ENCODE assay signal across 7 cellular contexts in the genomic region with DNA sequence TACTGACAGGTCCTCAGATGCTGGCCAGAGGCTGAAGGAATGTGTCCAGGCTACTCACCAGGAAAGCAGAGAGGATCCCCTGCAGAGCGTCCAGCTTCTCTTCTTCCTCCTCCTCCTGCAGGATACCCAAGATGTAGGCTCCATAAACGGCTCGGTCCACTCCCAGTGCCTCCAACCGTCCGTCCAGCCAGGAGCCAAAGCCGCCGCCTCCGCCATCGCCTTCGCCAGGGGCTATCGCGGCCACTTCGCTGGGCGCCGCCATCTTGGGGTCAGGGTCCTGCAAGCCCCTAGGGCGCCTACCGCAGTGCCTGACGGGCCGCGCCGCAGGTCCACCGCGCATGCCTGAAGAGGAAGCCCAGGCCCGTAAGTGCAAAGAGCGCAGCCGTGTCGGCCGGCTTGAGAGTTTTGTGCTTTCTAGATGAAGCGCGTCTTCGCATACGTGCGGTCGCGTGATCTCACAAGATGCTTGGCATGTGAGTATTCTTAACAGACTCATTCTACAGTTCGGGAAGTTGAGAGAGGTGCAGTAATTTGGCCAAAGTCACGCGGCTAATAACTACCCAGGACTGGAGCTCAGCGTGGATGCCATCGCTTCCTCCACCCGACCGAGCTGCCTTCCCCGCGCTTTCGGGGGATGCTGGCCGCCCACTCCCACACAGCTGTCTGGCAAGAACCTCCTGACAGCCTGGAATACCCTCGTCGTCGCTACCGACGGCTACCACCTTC. TPM values are rescaled to one million over a fixed set of nuclear protein-coding genes. Genes with fewer than 3 reads are reported as not detected.
DNase-seq lines count a peak whose midpoint lies in the region; ATAC-seq, FAIRE-seq and TF ChIP-seq lines count a peak whose summit lies in the region.

CCDC43 (minus strand) TSS at position 285 of the 726 bp plus-strand sequence; CDS start at position 262, 23 bp downstream.

- H3K4me3 ChIP-seq in breast epithelium (peak within 1 kb of the TSS; percentile 80), small intestine (ENCODE audit: low read depth in 1 of 2, low read length in 2 of 2) (peak within 1 kb of the TSS; percentile 76 to 82)

- peak; percentile 25 for TF ChIP-seq POLR2A in breast epithelium (IDR thresholded peaks at IDR 0.05)

- ATAC-seq in GM18520 (IDR thresholded peaks at IDR 0.05; ENCODE audit: unreplicated experiment) (peak; percentile 88), HG03108 (IDR thresholded peaks at IDR 0.05; ENCODE audit: unreplicated experiment) (peak; percentile 80)

- H3K27ac ChIP-seq in VCaP (peak within 1 kb of the TSS; percentile 87), breast epithelium (peak within 1 kb of the TSS; percentile 79 to 92), small intestine (ENCODE audit: low read depth in 1 of 2, low read length in 1 of 2) (peak within 1 kb of the TSS; percentile 75 to 96)

- H3K36me3 ChIP-seq in breast epithelium: no peaks in the 10 kb centered on the region
- H3K36me3 ChIP-seq in small intestine (ENCODE audit: control insufficient read depth in 2 of 2, insufficient read depth in 2 of 2, low read length in 2 of 2): peaks cover 1 to 4% of the 10 kb centered on the region in 2 donors

- no peak for FAIRE-seq in small intestine (lab: Jason Lieb, UNC)

- DNase-seq in NCI-H2227 (lab: John Stamatoyannopoulos, UW; ENCODE audit: unreplicated experiment) (peak; percentile 96), breast epithelium (ENCODE audit: low spot score in 2 of 2) (peak; percentile 77 to 83), iPS-NIHi11 (ENCODE audit: low spot score) (peak; percentile 97), small intestine (peak; percentile 92)

- WGBS in small intestine, 3 donors: 0 to 1% (median 0%) methylated on average over 47 to 51 of the region's 51 CpGs

- no peaks in the 10 kb centered on the region for H3K9me3 ChIP-seq in breast epithelium
- no peaks in the 10 kb centered on the region for H3K9me3 ChIP-seq in small intestine (ENCODE audit: control insufficient read depth, low read depth)

- TF ChIP-seq CTCF in VCaP (conservative IDR thresholded peaks at IDR 0.05) (no peak), breast epithelium (IDR thresholded peaks at IDR 0.05) (no peak)

- H3K4me1 ChIP-seq in breast epithelium: peaks cover 6 to 20% of the 10 kb centered on the region in 2 donors
- no peaks in the 10 kb centered on the region for H3K4me1 ChIP-seq in small intestine (ENCODE audit: control insufficient read depth in 2 of 2, insufficient read depth in 1 of 2, low read depth in 1 of 2, low read length in 1 of 2)

- H3K27me3 ChIP-seq in breast epithelium (no peaks in the 10 kb centered on the region), small intestine (ENCODE audit: control insufficient read depth in 2 of 2, insufficient read depth in 2 of 2, low read length in 2 of 2) (no peaks in the 10 kb centered on the region)

- intact Hi-C loops in breast epithelium (cut with DNase I; ENCODE audit: low total_unique reads): no loop called here

RNA-seq across cellular contexts. Expression of gene CCDC43, which starts in this region (rescaled TPM):
- 10 to 100 TPM; 16.6 to 22.8 (median 16.7) TPM for total RNA-seq in breast epithelium
- polyA plus RNA-seq in small intestine: 10 to 100 TPM in 2 of 3 donors, 1 to 10 TPM in 1; 8.1 to 16.1 (median 15.7) TPM

Comparison
In these comparisons a context has a peak if more than half of its experiments do, and no peak if none do; other contexts are left out.
1. Peak in every context shown above with its lines: DNase-seq, ATAC-seq, H3K4me3 ChIP-seq and H3K27ac ChIP-seq.